ENCODE assay signal across 9 cellular contexts in genomic region chr12:52278530-52278929, GRCh38. TPM values are rescaled to one million over a fixed set of nuclear protein-coding genes. Genes with fewer than 3 reads are reported as not detected.
A peak's percentile ranks its signal among the peaks of the same experiment; 100 is the strongest.
DNase-seq lines count a peak whose midpoint lies in the region; ATAC-seq and TF ChIP-seq lines count a peak whose summit lies in the region.
"Had no signal": no experiment of that assay in that cellular context is flagged by ENCODE, and none has a peak within 500 bp of the region (broad histone marks: within the 10 kb centered on the region; RNA-seq: fewer than 3 reads in every experiment).

No MANE protein-coding gene starts in this region.

- in situ Hi-C loops in brain microvascular endothelial cell (cut with HindIII; ENCODE audit: low pct_ligation_motif_present, low sequenced_read_pairs): no loop called here

- peaks cover 3% of the 10 kb centered on the region for H3K27me3 Mint-ChIP-seq in HFFc6 (ENCODE audit: insufficient read depth)

- DNase-seq in A673 (ENCODE audit: low spot score): no peak
- DNase-seq in HFFc6: no peak
- DNase-seq in brain microvascular endothelial cell: no peak
- DNase-seq in mucosa of descending colon: no peak
- no peak for DNase-seq in DMS153 treated with DMSO at 0.1 percent for 48 hours (lab: John Stamatoyannopoulos, UW; ENCODE audit: unreplicated experiment)
- no peak for DNase-seq in HCEC 1CT

- no peaks in the 10 kb centered on the region for H3K9me3 Mint-ChIP-seq in HFFc6
- H3K9me3 Mint-ChIP-seq: activated CD4-positive, alpha-beta memory T cell treated with anti-CD3 and anti-CD28 coated beads, Interleukin-2, amount 10 ng/mL, durations not matched to agents 7 days and 5 days had no signal

- peaks cover 5% of the 10 kb centered on the region; the same call in 1 of the 2 replicates for H3K36me3 Mint-ChIP-seq in HFFc6 (ENCODE audit: low read depth)

- CTCF ChIA-PET in A673 (lab: Charles Lee): interaction anchor here (0.6 to 1.6 kb wide), 7 partner anchors 9 to 221 kb away, joined by 3 to 7 read pairs (median 4); no protein-coding TSS in a partner anchor

- no peak for TF ChIP-seq CTCF in A673 (conservative IDR thresholded peaks at IDR 0.05; ENCODE audit: low read depth, low read length)
- TF ChIP-seq CTCF in HFFc6 (IDR thresholded peaks at IDR 0.05): no peak
- TF ChIP-seq CTCF in brain microvascular endothelial cell (IDR thresholded peaks at IDR 0.05; ENCODE audit: low read depth, low read length, missing control alignments): no peak
- TF ChIP-seq CTCF in mucosa of descending colon (IDR thresholded peaks at IDR 0.05): no peak

- no TSS peak for BruUV-seq in A673 (replicated peaks; lab: Mats Ljungman, UMichigan)

- H3K4me3 ChIP-seq in A673 (ENCODE audit: low read depth, low read length, poor library complexity, severe bottlenecking): peak overlapping the region; percentile 28
- peak overlapping the region; percentile 20 for H3K4me3 ChIP-seq in brain microvascular endothelial cell (ENCODE audit: low read depth, low read length)
- H3K4me3 ChIP-seq in mucosa of descending colon: no peak overlapping the region

- ATAC-seq in mucosa of descending colon (peak; percentile 15), HG03045 (IDR thresholded peaks at IDR 0.05; ENCODE audit: unreplicated experiment) (no peak), GM21360 (IDR thresholded peaks at IDR 0.05; ENCODE audit: unreplicated experiment) (no peak)

- POLR2A ChIA-PET in A673 (lab: Charles Lee; ENCODE audit: low non-redundant PET): no interaction called here

- peaks cover 59% of the 10 kb centered on the region for H3K4me1 Mint-ChIP-seq in HFFc6 (ENCODE audit: low read depth)

- H3K27ac Mint-ChIP-seq in HFFc6: peak overlapping the region; percentile 99
- H3K27ac Mint-ChIP-seq: activated CD4-positive, alpha-beta memory T cell treated with anti-CD3 and anti-CD28 coated beads, Interleukin-2, amount 10 ng/mL, durations not matched to agents 7 days and 5 days had no signal

- H3K36me3 ChIP-seq in A673 (ENCODE audit: insufficient read depth, low read length, poor library complexity, severe bottlenecking): no peaks in the 10 kb centered on the region
- no peaks in the 10 kb centered on the region for H3K36me3 ChIP-seq in brain microvascular endothelial cell (replicated peaks)
- no peaks in the 10 kb centered on the region for H3K36me3 ChIP-seq in mucosa of descending colon (ENCODE audit: low read depth)

- H3K4me3 Mint-ChIP-seq in HFFc6: peak overlapping the region; percentile 76
- H3K4me3 Mint-ChIP-seq: activated CD4-positive, alpha-beta memory T cell treated with anti-CD3 and anti-CD28 coated beads, Interleukin-2, amount 10 ng/mL, durations not matched to agents 7 days and 5 days had no signal

- H3K9me3 ChIP-seq in A673 (ENCODE audit: low read depth, low read length, poor library complexity, severe bottlenecking): no peaks in the 10 kb centered on the region
- H3K9me3 ChIP-seq in mucosa of descending colon: no peaks in the 10 kb centered on the region

- H3K27me3 ChIP-seq in A673 (replicated peaks; ENCODE audit: insufficient read depth, low read depth, low read length, poor library complexity) (no peaks in the 10 kb centered on the region), brain microvascular endothelial cell (replicated peaks) (no peaks in the 10 kb centered on the region)

- H3K4me1 ChIP-seq in A673 (ENCODE audit: insufficient read depth, low read length, poor library complexity, severe bottlenecking) (peaks cover 17% of the 10 kb centered on the region), mucosa of descending colon (ENCODE audit: low read depth) (no peaks in the 10 kb centered on the region)

- intact Hi-C loops in A673 (cut with micrococcal nuclease; ENCODE audit: unreplicated experiment): no loop called here
- intact Hi-C loops in mucosa of descending colon (cut with DNase I, micrococcal nuclease): no loop called here

- H3K27ac ChIP-seq in A673 (ENCODE audit: low read depth, low read length, poor library complexity, severe bottlenecking) (no peak overlapping the region), brain microvascular endothelial cell (no peak overlapping the region)

RNA-seq across cellular contexts. Expression of gene KRT86, which starts 4.1 kb away (rescaled TPM):
- total RNA-seq in A673 (2021): not detected in 2 replicates
- total RNA-seq in HFFc6 (2021; fragmentation: NEBNext Ultra II Directional; extraction: Animal tissue kit (Norgen Biotek cat#: 25700)): under 1 TPM in 5 of 6 experiments, not detected in 1; 0.15 to 0.26 (median 0.19) TPM
- total RNA-seq in mucosa of descending colon: under 1 TPM in 2 of 3 donors, not detected in 1; 0.35 to 0.58 TPM

RNA-seq across cellular contexts. Expression of gene KRT81, which starts 12.8 kb away (rescaled TPM):
- 0.20 and 0.30 TPM in 2 replicates for total RNA-seq in A673 (2021)
- under 1 TPM; 0.34 to 0.84 (median 0.70) TPM for total RNA-seq in HFFc6 (2021; fragmentation: NEBNext Ultra II Directional; extraction: Animal tissue kit (Norgen Biotek cat#: 25700))
- total RNA-seq in mucosa of descending colon: not detected
- total RNA-seq: activated CD4-positive, alpha-beta memory T cell treated with anti-CD3 and anti-CD28 coated beads, Interleukin-2, amount 10 ng/mL, durations not matched to agents 7 days and 5 days had no signal

RNA-seq across cellular contexts. Expression of gene KRT83, which starts 42.7 kb away (rescaled TPM):
- total RNA-seq in A673 (2021) (not detected in 2 replicates), mucosa of descending colon (not detected)
- not detected for total RNA-seq in HFFc6 (2021; fragmentation: NEBNext Ultra II Directional; extraction: Animal tissue kit (Norgen Biotek cat#: 25700))
- total RNA-seq: activated CD4-positive, alpha-beta memory T cell treated with anti-CD3 and anti-CD28 coated beads, Interleukin-2, amount 10 ng/mL, durations not matched to agents 7 days and 5 days had no signal

RNA-seq across cellular contexts. Expression of gene KRT7, which starts 45.5 kb away (rescaled TPM):
- 0.79 and 1.0 TPM in 2 replicates for total RNA-seq in A673 (2021)
- total RNA-seq in HFFc6 (2021; fragmentation: NEBNext Ultra II Directional; extraction: Animal tissue kit (Norgen Biotek cat#: 25700)): 100 to 1,000 TPM in 2 of 6 experiments, 10 to 100 TPM in 4; 62.7 to 379 (median 67.5) TPM
- 1 to 10 TPM; 1.0 to 6.4 (median 1.7) TPM for total RNA-seq in mucosa of descending colon
